8 cellular contexts compared by ENCODE assay signal in genomic region chr3:189710620-189711388, GRCh38.
DNase-seq lines count a peak whose midpoint lies in the region; ATAC-seq and TF ChIP-seq lines count a peak whose summit lies in the region.

No MANE protein-coding gene starts in this region.

- H3K27me3 Mint-ChIP-seq in stimulated activated naive CD8-positive, alpha-beta T cell treated with anti-CD3 and anti-CD28 coated beads, Interleukin-15, amount 100 ng/mL, for 72 hours: no peaks in the 10 kb centered on the region

- H3K4me1 ChIP-seq in heart left ventricle: peaks cover 0 to 13% (median 9%) of the 10 kb centered on the region in 12 donors
- H3K4me1 ChIP-seq in esophagus muscularis mucosa: peaks cover 3 to 18% (median 11%) of the 10 kb centered on the region in 4 donors

- no peak overlapping the region for H3K27ac Mint-ChIP-seq in stimulated activated naive CD8-positive, alpha-beta T cell treated with anti-CD3 and anti-CD28 coated beads, Interleukin-15, amount 100 ng/mL, for 72 hours

- no peak for TF ChIP-seq CTCF in heart left ventricle (IDR thresholded peaks at IDR 0.05)
- no peak for TF ChIP-seq CTCF in foreskin fibroblast (IDR thresholded peaks at IDR 0.05; ENCODE audit: low read depth, low read length)
- TF ChIP-seq CTCF in esophagus muscularis mucosa (IDR thresholded peaks at IDR 0.05): no peak

- intact Hi-C loops in heart left ventricle (cut with DNase I): no loop called here
- intact Hi-C loops in cardiac septum (cut with DNase I): no loop called here
- intact Hi-C loops in esophagus muscularis mucosa (cut with DNase I): no loop called here

- no peaks in the 10 kb centered on the region for H3K9me3 ChIP-seq in heart left ventricle
- H3K9me3 ChIP-seq in esophagus muscularis mucosa: no peaks in the 10 kb centered on the region

- ATAC-seq in heart left ventricle: peak; percentile 86 to 96 (median 94)
- ATAC-seq in stimulated activated naive CD8-positive, alpha-beta T cell treated with anti-CD3 and anti-CD28 coated beads, Interleukin-15, amount 100 ng/mL, for 72 hours: peak; percentile 67

- H3K36me3 ChIP-seq in heart left ventricle: no peaks in the 10 kb centered on the region
- no peaks in the 10 kb centered on the region for H3K36me3 ChIP-seq in esophagus muscularis mucosa

- H3K4me3 ChIP-seq in heart left ventricle: no peak overlapping the region
- H3K4me3 ChIP-seq in foreskin fibroblast (ENCODE audit: low read depth in 1 of 2, low read length in 2 of 2): no peak overlapping the region
- H3K4me3 ChIP-seq in esophagus muscularis mucosa: no peak overlapping the region

- H3K9me3 Mint-ChIP-seq in stimulated activated naive CD8-positive, alpha-beta T cell treated with anti-CD3 and anti-CD28 coated beads, Interleukin-15, amount 100 ng/mL, for 72 hours: no peaks in the 10 kb centered on the region

- DNase-seq in heart left ventricle: peak in 4 of 5 donors; percentile 45 to 59 (median 57)
- DNase-seq in cardiac septum (ENCODE audit: low spot score): no peak
- DNase-seq in NCI-H69 (lab: John Stamatoyannopoulos, UW): peak; percentile 89
- DNase-seq in foreskin fibroblast: peak; percentile 93 to 96
- peak in 1 of 2 donors; percentile 12 for DNase-seq in stimulated activated naive CD8-positive, alpha-beta T cell treated with anti-CD3 and anti-CD28 coated beads, Interleukin-15, amount 100 ng/mL, for 72 hours
- no peak for DNase-seq in midbrain (lab: John Stamatoyannopoulos, UW)
- no peak for DNase-seq in esophagus muscularis mucosa (ENCODE audit: extremely low spot score)
- DNase-seq in cerebellum (ENCODE audit: low spot score): no peak

- no peaks in the 10 kb centered on the region for H3K27me3 ChIP-seq in heart left ventricle
- no peaks in the 10 kb centered on the region for H3K27me3 ChIP-seq in esophagus muscularis mucosa

- no peak for TF ChIP-seq EP300 in esophagus muscularis mucosa (IDR thresholded peaks at IDR 0.05)

- H3K27ac ChIP-seq in heart left ventricle (peak overlapping the region in 3 of 12 donors; percentile 3 to 34 (median 32)), esophagus muscularis mucosa (replicated peaks in 1 of 4) (no peak overlapping the region)

- no peak overlapping the region for H3K4me3 Mint-ChIP-seq in stimulated activated naive CD8-positive, alpha-beta T cell treated with anti-CD3 and anti-CD28 coated beads, Interleukin-15, amount 100 ng/mL, for 72 hours

- TF ChIP-seq POLR2A in heart left ventricle (IDR thresholded peaks at IDR 0.05) (no peak), esophagus muscularis mucosa (IDR thresholded peaks at IDR 0.05; ENCODE audit: low read depth) (no peak)

- peaks cover 4% of the 10 kb centered on the region for H3K4me1 Mint-ChIP-seq in stimulated activated naive CD8-positive, alpha-beta T cell treated with anti-CD3 and anti-CD28 coated beads, Interleukin-15, amount 100 ng/mL, for 72 hours

Comparison
In these comparisons a context has a peak if more than half of its experiments do, and no peak if none do; other contexts are left out.
1. DNase-seq: peak in heart left ventricle (4 of 5), NCI-H69 (single experiment) and foreskin fibroblast (2 of 2); none in cardiac septum (single experiment), midbrain (single experiment), esophagus muscularis mucosa (single experiment) and cerebellum (single experiment).